ENCODE assay signal across 9 cellular contexts in genomic region chr1:99599678-99600175, GRCh38. TPM values are rescaled to one million over a fixed set of nuclear protein-coding genes. Genes with fewer than 3 reads are reported as not detected.
A peak's percentile ranks its signal among the peaks of the same experiment; 100 is the strongest.
DNase-seq lines count a peak whose midpoint lies in the region; FAIRE-seq and TF ChIP-seq lines count a peak whose summit lies in the region.
"Had no signal": no experiment of that assay in that cellular context is flagged by ENCODE, and none has a peak within 500 bp of the region (broad histone marks: within the 10 kb centered on the region; RNA-seq: fewer than 3 reads in every experiment).

No MANE protein-coding gene starts in this region.

- BruUV-seq in mammary epithelial cell (replicated peaks; lab: Mats Ljungman, UMichigan), result no TSS peak

- intact Hi-C loops in mammary epithelial cell (cut with micrococcal nuclease), result no loop called here

- no peaks in the 10 kb centered on the region for H4K20me1 ChIP-seq in mammary epithelial cell (ENCODE audit: insufficient read depth, low read length)

- no peaks in the 10 kb centered on the region for H3K79me2 ChIP-seq in mammary epithelial cell (ENCODE audit: insufficient read depth, low read length)

- no peak for TF ChIP-seq CTCF in mammary epithelial cell (conservative IDR thresholded peaks at IDR 0.05 in 1 of 2, IDR thresholded peaks at IDR 0.05 in 1 of 2; ENCODE audit: extremely low read depth in 1 of 2, insufficient read depth in 1 of 2, low read depth in 1 of 2, low read length in 2 of 2)

- no peak for FAIRE-seq in HTR-8/SVneo (lab: Jason Lieb, UNC)
- peak; percentile 82 for FAIRE-seq in urothelium cell line (lab: Jason Lieb, UNC)

- CTCF ChIA-PET in mammary epithelial cell (lab: Charles Lee; ENCODE audit: low non-redundant PET), result no interaction called here

- H3K4me3 ChIP-seq in mammary epithelial cell (replicated peaks in 1 of 3; ENCODE audit: insufficient read depth in 1 of 3, low read depth in 2 of 3, low read length in 3 of 3), result no peak overlapping the region

- dilution Hi-C loops in mammary epithelial cell (cut with HindIII; ENCODE audit: low sequenced_read_pairs), result no loop called here

- H3K4me2 ChIP-seq in mammary epithelial cell (ENCODE audit: insufficient read depth, low read depth, low read length), result no peak overlapping the region

- no peak overlapping the region for H3K27ac ChIP-seq in mammary epithelial cell (ENCODE audit: insufficient read depth, low read depth, low read length)

- no peak overlapping the region for H3K9ac ChIP-seq in mammary epithelial cell (ENCODE audit: insufficient read depth, low read length)

- peaks cover 14% of the 10 kb centered on the region for H3K4me1 ChIP-seq in mammary epithelial cell (ENCODE audit: insufficient read depth, low read length)

- peak overlapping the region; percentile 56 for H2AFZ ChIP-seq in mammary epithelial cell (ENCODE audit: low read depth, low read length)

- in situ Hi-C loops in mammary epithelial cell (cut with MboI; ENCODE audit: low sequenced_read_pairs in 2 of 2), result no loop called here

- no peaks in the 10 kb centered on the region for H3K27me3 ChIP-seq in mammary epithelial cell (ENCODE audit: insufficient read depth, low read length)

- no peaks in the 10 kb centered on the region for H3K36me3 ChIP-seq in mammary epithelial cell (ENCODE audit: insufficient read depth, low read length)

- 97% methylated on average over 3 of the region's 5 CpGs for whole genome bisulfite sequencing in mammary epithelial cell (ENCODE audit: low coverage, missing lambda C conversion rate)

- no peaks in the 10 kb centered on the region for H3K9me3 ChIP-seq in mammary epithelial cell (replicated peaks; ENCODE audit: insufficient read depth, low read length)

- DNase-seq in HTR-8/SVneo (ENCODE audit: insufficient read length, low spot score) (peak; percentile 39), mammary epithelial cell (peak; percentile 57), islet precursor cell (peak; percentile 95), urothelium cell line (ENCODE audit: low spot score) (peak; percentile 78), DMS53 treated with DMSO at 0.1 percent for 48 hours (lab: John Stamatoyannopoulos, UW; ENCODE audit: unreplicated experiment) (no peak), LoVo (ENCODE audit: low spot score) (no peak)
- no peak for DNase-seq in NK-92 treated with Interleukin-12 subunit alpha and Interleukin-12 subunit beta, amount 100 ng/mL, for 24 hours (lab: John Stamatoyannopoulos, UW)
- DNase-seq: retina, T-helper 9 cell had no signal

RNA-seq across cellular contexts. Expression of gene PALMD, which starts 46.2 kb away (rescaled TPM):
- total RNA-seq in mammary epithelial cell, result 10 to 100 TPM in 1 of 2 donors, 1 to 10 TPM in 1; 2.7 to 36.7 TPM
- polyA plus RNA-seq in mammary epithelial cell, result 1.7 TPM
- 2.6 TPM for polyA minus RNA-seq in mammary epithelial cell

Comparison
In these comparisons a context has a peak if more than half of its experiments do, and no peak if none do; other contexts are left out.
1. DNase-seq: peak in HTR-8/SVneo (single experiment), mammary epithelial cell (single experiment), islet precursor cell (single experiment) and urothelium cell line (single experiment); none in NK-92 treated with Interleukin-12 subunit alpha and Interleukin-12 subunit beta, amount 100 ng/mL, for 24 hours (single experiment), DMS53 treated with DMSO at 0.1 percent for 48 hours (single experiment) and LoVo (single experiment).